Comparison of ENCODE assay signal across 21 cellular contexts in genomic region chr6:164612731-164613130, GRCh38.
"Had no signal": no experiment of that assay in that cellular context is flagged by ENCODE, and none has a peak within 500 bp of the region (broad histone marks: within the 10 kb centered on the region; RNA-seq: fewer than 3 reads in every experiment).

No MANE protein-coding gene starts in this region.

- DNase-seq: activated CD4-positive, alpha-beta T cell treated with anti-CD3 and anti-CD28 coated beads, Interleukin-2, amount 50 U/mL, for 1 hour; activated CD8-positive, alpha-beta memory T cell treated with anti-CD3 and anti-CD28 coated beads for 24 hours; activated CD8-positive, alpha-beta memory T cell treated with anti-CD3 and anti-CD28 coated beads, Interleukin-2, amount 50 U/mL, for 48 hours; activated effector memory CD4-positive, alpha-beta T cell treated with Interleukin-2 at 50 U/mL for 16 hours; activated naive CD4-positive, alpha-beta T cell treated with anti-CD3 and anti-CD28 coated beads, Interleukin-2, amount 10 ng/mL, durations not matched to agents 7 days and 5 days; activated naive CD8-positive, alpha-beta T cell treated with anti-CD3 and anti-CD28 coated beads, Interleukin-2, amount 50 U/mL, for 24 hours; activated T-cell treated with anti-CD3 and anti-CD28 coated beads, Interleukin-2, amount 50 U/mL, for 48 hours; anterior cingulate cortex; caudate nucleus; effector memory CD8-positive, alpha-beta T cell; foreskin fibroblast; left colon; lower lobe of right lung; nephron progenitor cell; occipital lobe; stimulated activated CD4-positive, alpha-beta T cell treated with anti-CD3 and anti-CD28 coated beads, Interleukin-2, amount 100 ng/mL, for 48 hours; T1000 had no signal

- H2AFZ ChIP-seq: hepatocyte had no signal

- H3K4me3 ChIP-seq: hepatocyte, lower lobe of right lung, right atrium auricular region, tibial nerve had no signal

- H3K27ac ChIP-seq: hepatocyte, lower lobe of right lung, right atrium auricular region, tibial nerve had no signal

- H3K36me3 ChIP-seq: lower lobe of right lung, right atrium auricular region, tibial nerve had no signal

- H3K4me2 ChIP-seq: hepatocyte had no signal

- H3K4me1 ChIP-seq: lower lobe of right lung, right atrium auricular region, tibial nerve had no signal

- H3K9me3 ChIP-seq: lower lobe of right lung, right atrium auricular region, tibial nerve had no signal

- ATAC-seq: activated CD4-positive, CD25-positive, alpha-beta regulatory T cell treated with anti-CD3 and anti-CD28 coated beads, Interleukin-2, amount 50 U/mL, for 24 hours; activated naive CD8-positive, alpha-beta T cell treated with anti-CD3 and anti-CD28 coated beads, Interleukin-2, amount 50 U/mL, for 24 hours; effector memory CD8-positive, alpha-beta T cell; left colon; lower lobe of right lung had no signal

- H3K79me2 ChIP-seq: hepatocyte had no signal

- H3K27me3 ChIP-seq: hepatocyte, right atrium auricular region, tibial nerve had no signal
